Comparison of ENCODE assay signal across 11 cellular contexts in the genomic region with DNA sequence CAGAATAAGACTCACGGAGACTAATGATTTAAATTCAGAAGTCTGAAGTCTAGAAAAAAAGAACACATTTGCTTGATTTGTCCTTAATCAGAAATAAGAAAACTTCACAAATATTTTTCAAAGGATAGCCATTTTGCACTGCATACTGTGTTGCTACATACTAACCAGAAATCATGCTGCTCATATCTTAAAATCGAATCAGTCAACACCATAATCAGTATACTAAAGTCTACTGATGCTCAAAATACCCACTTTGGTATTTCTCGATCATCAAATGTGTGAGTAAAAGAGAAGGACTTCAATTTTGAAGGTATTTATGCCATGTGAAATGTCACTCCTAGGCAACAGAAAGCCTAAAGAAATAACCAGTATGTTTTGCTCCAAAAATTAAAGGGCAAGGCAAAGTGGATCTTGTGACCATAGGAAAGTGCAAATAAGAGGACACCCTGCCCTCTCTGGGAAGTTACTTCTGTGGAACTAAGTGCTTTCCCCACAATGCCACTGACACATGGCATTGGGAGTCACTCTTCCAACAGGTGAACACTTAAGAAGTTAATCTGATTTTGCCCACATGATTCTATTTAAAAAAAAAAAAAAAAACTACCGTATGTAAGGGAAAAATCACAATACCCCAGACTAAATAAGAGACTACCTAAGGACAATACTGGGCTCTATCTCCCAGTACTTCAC. TPM values are rescaled to one million over a fixed set of nuclear protein-coding genes. Genes with fewer than 3 reads are reported as not detected.
DNase-seq lines count a peak whose midpoint lies in the region; ATAC-seq and TF ChIP-seq lines count a peak whose summit lies in the region.
"Had no signal": no experiment of that assay in that cellular context is flagged by ENCODE, and none has a peak within 500 bp of the region (broad histone marks: within the 10 kb centered on the region; RNA-seq: fewer than 3 reads in every experiment).

No MANE protein-coding gene starts in this region.

- CTCF ChIA-PET in activated CD8-positive, alpha-beta T cell treated with anti-CD3 and anti-CD28 coated beads, Interleukin-2, amount 10 ng/mL, durations not matched to agents 7 days and 5 days (lab: Charles Lee) = no interaction called here

- intact Hi-C loops in stomach (cut with DNase I; ENCODE audit: low total_unique reads) = no loop called here

- H3K36me3 ChIP-seq in iPS-15b (ENCODE audit: control insufficient read depth, insufficient read depth, low read length) (no peaks in the 10 kb centered on the region), stomach (no peaks in the 10 kb centered on the region)

- H3K9me3 Mint-ChIP-seq in activated CD8-positive, alpha-beta T cell treated with anti-CD3 and anti-CD28 coated beads, Interleukin-2, amount 10 ng/mL, durations not matched to agents 7 days and 5 days (ENCODE audit: insufficient read depth) = no peaks in the 10 kb centered on the region

- POLR2A ChIA-PET in activated CD8-positive, alpha-beta T cell treated with anti-CD3 and anti-CD28 coated beads, Interleukin-2, amount 10 ng/mL, durations not matched to agents 7 days and 5 days (lab: Charles Lee) = no interaction called here

- H3K36me3 Mint-ChIP-seq in activated CD8-positive, alpha-beta T cell treated with anti-CD3 and anti-CD28 coated beads, Interleukin-2, amount 10 ng/mL, durations not matched to agents 7 days and 5 days (ENCODE audit: low read depth) = no peaks in the 10 kb centered on the region

- H3K9ac ChIP-seq in iPS-15b (ENCODE audit: low read depth, low read length) = peak overlapping the region; percentile 26

- ATAC-seq in activated CD8-positive, alpha-beta T cell treated with anti-CD3 and anti-CD28 coated beads, Interleukin-2, amount 10 ng/mL, durations not matched to agents 7 days and 5 days = no peak

- H3K4me1 ChIP-seq in iPS-15b (ENCODE audit: control insufficient read depth, insufficient read depth, low read length) = peaks cover 50% of the 10 kb centered on the region
- H3K4me1 ChIP-seq in stomach = peaks cover 47 to 71% (median 66%) of the 10 kb centered on the region in 4 donors

- TF ChIP-seq EP300 in stomach (IDR thresholded peaks at IDR 0.05) = no peak

- no peak for TF ChIP-seq POLR2A in stomach (IDR thresholded peaks at IDR 0.05)

- H3K4me3 Mint-ChIP-seq in activated CD8-positive, alpha-beta T cell treated with anti-CD3 and anti-CD28 coated beads, Interleukin-2, amount 10 ng/mL, durations not matched to agents 7 days and 5 days = peak overlapping the region; percentile 83

- DNase-seq in NCI-H82 (lab: John Stamatoyannopoulos, UW) (peak; percentile 42), NCI-H82 treated with DMSO at 0.1 percent for 48 hours (lab: John Stamatoyannopoulos, UW; ENCODE audit: unreplicated experiment) (no peak), stomach (no peak), hepatic stellate cell (ENCODE audit: low spot score) (no peak), COLO829 (ENCODE audit: low spot score) (no peak), HPDE6-E6E7 (ENCODE audit: extremely low spot score) (no peak)
- no peak for DNase-seq in activated CD8-positive, alpha-beta T cell treated with anti-CD3 and anti-CD28 coated beads, Interleukin-2, amount 10 ng/mL, durations not matched to agents 7 days and 5 days
- DNase-seq: NCI-H1436 treated with DMSO at 0.1 percent for 48 hours; stimulated activated CD4-positive, alpha-beta T cell treated with anti-CD3 and anti-CD28 coated beads, Interleukin-4, amount 100 ng/mL, for 4 hours had no signal

- peaks cover 79% of the 10 kb centered on the region for H3K4me1 Mint-ChIP-seq in activated CD8-positive, alpha-beta T cell treated with anti-CD3 and anti-CD28 coated beads, Interleukin-2, amount 10 ng/mL, durations not matched to agents 7 days and 5 days (ENCODE audit: low read depth)

- peak overlapping the region; percentile 73 for H3K4me3 ChIP-seq in iPS-15b (ENCODE audit: low read depth, low read length)
- H3K4me3 ChIP-seq in stomach = peak overlapping the region; percentile 76 to 98 (median 94)

- no peaks in the 10 kb centered on the region for H3K27me3 ChIP-seq in iPS-15b (ENCODE audit: control insufficient read depth, insufficient read depth, low read length)
- H3K27me3 ChIP-seq in stomach = no peaks in the 10 kb centered on the region

- peak overlapping the region in 4 of 5 donors; percentile 90 to 96 (median 92) for H3K27ac ChIP-seq in stomach
- H3K27ac ChIP-seq: 22Rv1 had no signal

- WGBS in stomach, 5 donors = 22 to 37% (median 26%) methylated on average over 4 of the region's 4 CpGs

- peaks cover 16% of the 10 kb centered on the region for H3K27me3 Mint-ChIP-seq in activated CD8-positive, alpha-beta T cell treated with anti-CD3 and anti-CD28 coated beads, Interleukin-2, amount 10 ng/mL, durations not matched to agents 7 days and 5 days (ENCODE audit: low read depth)

- H3K9me3 ChIP-seq in iPS-15b (ENCODE audit: control insufficient read depth, insufficient read depth, low read length) = no peaks in the 10 kb centered on the region
- H3K9me3 ChIP-seq in stomach = no peaks in the 10 kb centered on the region

- no peak for TF ChIP-seq CTCF in stomach (IDR thresholded peaks at IDR 0.05)

- H3K27ac Mint-ChIP-seq in activated CD8-positive, alpha-beta T cell treated with anti-CD3 and anti-CD28 coated beads, Interleukin-2, amount 10 ng/mL, durations not matched to agents 7 days and 5 days = no peak overlapping the region

RNA-seq across cellular contexts. Expression of gene LRIG1, which starts 2.7 kb away (rescaled TPM):
- 10 to 100 TPM; 14.7 to 17.1 TPM for total RNA-seq in activated CD8-positive, alpha-beta T cell treated with anti-CD3 and anti-CD28 coated beads, Interleukin-2, amount 10 ng/mL, durations not matched to agents 7 days and 5 days
- 100 to 1,000 TPM in 3 of 5 donors, 10 to 100 TPM in 2; 85.8 to 278 (median 101) TPM for total RNA-seq in stomach
- 10 to 100 TPM; 20.2 to 31.5 (median 21.2) TPM for polyA plus RNA-seq in stomach

Comparison
In these comparisons a context has a peak if more than half of its experiments do, and no peak if none do; other contexts are left out.
1. RNA of gene LRIG1, which starts 2.7 kb away (total RNA-seq): 85.8 to 278 TPM in stomach; 14.7 to 17.1 TPM in activated CD8-positive, alpha-beta T cell treated with anti-CD3 and anti-CD28 coated beads, Interleukin-2, amount 10 ng/mL, durations not matched to agents 7 days and 5 days; every median in the first group is over 4 times any median in the second.